In the genomic region with DNA sequence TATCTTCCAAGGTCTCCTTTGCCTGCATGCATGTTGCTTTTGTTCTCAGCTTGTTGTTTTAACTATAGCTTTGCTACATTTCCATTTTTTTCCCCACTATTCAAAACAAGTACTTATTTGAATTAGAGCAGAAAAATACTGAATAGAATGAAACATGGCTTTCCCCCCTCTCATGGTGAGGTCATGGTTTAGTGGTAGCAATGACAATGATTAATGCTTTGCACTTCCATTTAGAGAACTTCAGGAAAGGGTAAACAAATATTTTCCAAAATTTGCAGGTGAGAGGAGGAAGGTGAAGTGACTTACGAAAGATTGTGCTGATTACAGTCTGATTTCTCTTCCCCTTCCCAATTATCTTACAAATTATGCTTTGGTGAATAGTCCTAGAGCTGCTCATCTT, we compare ENCODE assay signal across 12 cellular contexts. TPM values are rescaled to one million over a fixed set of nuclear protein-coding genes. Genes with fewer than 3 reads are reported as not detected.
A peak's percentile ranks its signal among the peaks of the same experiment; 100 is the strongest.
DNase-seq lines count a peak whose midpoint lies in the region; TF ChIP-seq lines count a peak whose summit lies in the region.
"Had no signal": no experiment of that assay in that cellular context is flagged by ENCODE, and none has a peak within 500 bp of the region (broad histone marks: within the 10 kb centered on the region; RNA-seq: fewer than 3 reads in every experiment).

No MANE protein-coding gene starts in this region.

- peaks cover 55% of the 10 kb centered on the region for H3K4me1 Mint-ChIP-seq in Caco-2 (ENCODE audit: low read depth, unreplicated experiment)

- BruUV-seq in Caco-2 (replicated peaks; lab: Mats Ljungman, UMichigan), result no TSS peak

- H3K27ac Mint-ChIP-seq in Caco-2 (ENCODE audit: unreplicated experiment), result peak overlapping the region; percentile 54
- H3K27ac Mint-ChIP-seq: T-helper 17 cell had no signal

- H3K4me3 ChIP-seq in Caco-2 (ENCODE audit: low read depth, low read length), result no peak overlapping the region
- H3K4me3 ChIP-seq: BLaER1 had no signal

- POLR2A ChIA-PET in Caco-2 (lab: Charles Lee), result no interaction called here

- H3K36me3 ChIP-seq in Caco-2 (ENCODE audit: control insufficient read depth, insufficient read depth, low read length), result no peaks in the 10 kb centered on the region
- H3K36me3 ChIP-seq: BLaER1 had no signal

- H3K27me3 Mint-ChIP-seq in Caco-2 (ENCODE audit: insufficient read depth, unreplicated experiment), result no peaks in the 10 kb centered on the region
- H3K27me3 Mint-ChIP-seq: T-helper 17 cell had no signal

- peak overlapping the region; percentile 58 for H3K4me3 Mint-ChIP-seq in Caco-2 (ENCODE audit: unreplicated experiment)
- H3K4me3 Mint-ChIP-seq: T-helper 17 cell had no signal

- peaks cover 37% of the 10 kb centered on the region for H3K4me1 ChIP-seq in Caco-2
- H3K4me1 ChIP-seq: BLaER1 had no signal

- CTCF ChIA-PET in Caco-2 (lab: Charles Lee), result no interaction called here

- no peak for DNase-seq in Caco-2
- DNase-seq in DMS79 treated with DMSO at 0.1 percent for 48 hours (lab: John Stamatoyannopoulos, UW), result peak; percentile 75
- DNase-seq in NCI-H345 treated with DMSO at 0.1 percent for 48 hours (lab: John Stamatoyannopoulos, UW; ENCODE audit: unreplicated experiment), result peak; percentile 55
- no peak for DNase-seq in caudate nucleus (lab: John Stamatoyannopoulos, UW)
- no peak for DNase-seq in activated naive CD4-positive, alpha-beta T cell treated with anti-CD3 and anti-CD28 coated beads, Interleukin-2, amount 50 U/mL, for 16 hours
- DNase-seq in DMS153 (lab: John Stamatoyannopoulos, UW), result no peak
- DNase-seq in NOMO-1 treated with DMSO at 0.1 percent for 48 hours (lab: John Stamatoyannopoulos, UW; ENCODE audit: unreplicated experiment), result no peak
- DNase-seq: IMR-90, NCI-H1436 treated with DMSO at 0.1 percent for 48 hours, SIG-M5, T-helper 17 cell had no signal

- intact Hi-C loops in Caco-2 (cut with micrococcal nuclease; ENCODE audit: unreplicated experiment), result no loop called here

- H3K27me3 ChIP-seq in Caco-2 (replicated peaks; ENCODE audit: control insufficient read depth, insufficient read depth, low read length), result no peaks in the 10 kb centered on the region
- H3K27me3 ChIP-seq: BLaER1 had no signal

- no peak for TF ChIP-seq CTCF in Caco-2 (IDR thresholded peaks at IDR 0.05; ENCODE audit: insufficient read depth in 1 of 2, low read depth in 1 of 2, low read length in 1 of 2, severe bottlenecking in 1 of 2, unreplicated experiment in 1 of 2)

- no peaks in the 10 kb centered on the region for H3K36me3 Mint-ChIP-seq in Caco-2 (ENCODE audit: insufficient read depth, unreplicated experiment)

- H3K27ac ChIP-seq in caudate nucleus (ENCODE audit: low read depth, low read length), result peak overlapping the region; percentile 4
- H3K27ac ChIP-seq: BLaER1 had no signal

- no peaks in the 10 kb centered on the region for H3K9me3 Mint-ChIP-seq in Caco-2 (ENCODE audit: unreplicated experiment)

- H3K9me3 ChIP-seq in Caco-2, result no peaks in the 10 kb centered on the region
- H3K9me3 ChIP-seq: BLaER1 had no signal

RNA-seq across cellular contexts. Expression of a gene that starts 47.8 kb away (rescaled TPM):
- total RNA-seq in Caco-2 (2022), result 14.9 and 16.2 TPM in 2 replicates

Comparison
In these comparisons a context has a peak if more than half of its experiments do, and no peak if none do; other contexts are left out.
1. DNase-seq: peak in DMS79 treated with DMSO at 0.1 percent for 48 hours (single experiment) and NCI-H345 treated with DMSO at 0.1 percent for 48 hours (single experiment); none in Caco-2 (0 of 2), caudate nucleus (0 of 61), activated naive CD4-positive, alpha-beta T cell treated with anti-CD3 and anti-CD28 coated beads, Interleukin-2, amount 50 U/mL, for 16 hours (single experiment), DMS153 (single experiment) and NOMO-1 treated with DMSO at 0.1 percent for 48 hours (single experiment).